Comparison of ENCODE assay signal across 1 cellular context in genomic region chr17:76737676-76738467, GRCh38.
A peak's percentile ranks its signal among the peaks of the same experiment; 100 is the strongest.
TF ChIP-seq lines count a peak whose summit lies in the region.

Gene MFSD11, plus strand, starts transcription at chr17:76738119. Its CDS starts 234 bp downstream, at chr17:76738353.

TF ChIP-seq in K562, 482 proteins besides CTCF, POLR2A, EP300 and RAD21 (continued from another document):
- TF ChIP-seq KLF13 (tag; IDR thresholded peaks at IDR 0.05; ENCODE audit: borderline replicate concordance, low read depth) (peak; percentile 55; the same call in 1 of the 2 replicates), ZNF699 (CRISPR knock-in tag; IDR thresholded peaks at IDR 0.05; ENCODE audit: insufficient replicate concordance) (no peak), ZFPM2 (CRISPR knock-in tag; IDR thresholded peaks at IDR 0.05) (no peak), ZBTB5 (IDR thresholded peaks at IDR 0.05) (no peak), E2F1 (CRISPR knock-in tag; IDR thresholded peaks at IDR 0.05) (no peak; the same call in 1 of the 2 replicates), HOXB6 (CRISPR knock-in tag; IDR thresholded peaks at IDR 0.05; ENCODE audit: borderline replicate concordance) (peak; percentile 50; the same call in 1 of the 2 replicates), ZEB2 (IDR thresholded peaks at IDR 0.05) (no peak)
